12 cellular contexts compared by ENCODE assay signal in genomic region chr19:14780622-14781225, GRCh38. TPM values are rescaled to one million over a fixed set of nuclear protein-coding genes. Genes with fewer than 3 reads are reported as not detected.
A peak's percentile ranks its signal among the peaks of the same experiment; 100 is the strongest.
DNase-seq lines count a peak whose midpoint lies in the region; ATAC-seq, FAIRE-seq and TF ChIP-seq lines count a peak whose summit lies in the region.
"Not testable (repeated sequence)": the region's sequence is repeated elsewhere in the genome, so short reads cannot be mapped to it uniquely, and the experiment has no call there.
"Had no signal": no experiment of that assay in that cellular context is flagged by ENCODE, and none has a peak within 500 bp of the region (broad histone marks: within the 10 kb centered on the region; RNA-seq: fewer than 3 reads in every experiment).

No MANE protein-coding gene starts in this region.

- H3K9me3 Mint-ChIP-seq in activated B cell treated with CpG ODN at 0.5 μM for 24 hours; activated naive CD4-positive, alpha-beta T cell treated with anti-CD3 and anti-CD28 coated beads, Interleukin-2, amount 10 ng/mL, durations not matched to agents 7 days and 5 days: not testable (repeated sequence)

- not testable (repeated sequence) for H3K27ac ChIP-seq in Panc1 (ENCODE audit: low read length); kidney (ENCODE audit: low read depth in 2 of 2, low read length in 2 of 2)

- H3K4me1 Mint-ChIP-seq in activated B cell treated with CpG ODN at 0.5 μM for 24 hours: peaks cover 46% of the 10 kb centered on the region
- peaks cover 14% of the 10 kb centered on the region for H3K4me1 Mint-ChIP-seq in activated naive CD4-positive, alpha-beta T cell treated with anti-CD3 and anti-CD28 coated beads, Interleukin-2, amount 10 ng/mL, durations not matched to agents 7 days and 5 days

- H3K36me3 ChIP-seq in GM06990 (ENCODE audit: control insufficient read depth, insufficient read depth, low read length); Panc1 (ENCODE audit: control insufficient read depth, insufficient read depth, low read length); kidney (ENCODE audit: control insufficient read depth in 1 of 2, insufficient read depth in 2 of 2, low read length in 2 of 2): not testable (repeated sequence)

- DNase-seq in GM06990 (ENCODE audit: extremely low read depth, insufficient read length): peak; percentile 36
- DNase-seq in GM20000 (ENCODE audit: low spot score): peak; percentile 26
- DNase-seq in Panc1 (ENCODE audit: low read depth, low spot score); activated B cell treated with CpG ODN at 0.5 μM for 24 hours; activated naive CD4-positive, alpha-beta T cell treated with anti-CD3 and anti-CD28 coated beads, Interleukin-2, amount 10 ng/mL, durations not matched to agents 7 days and 5 days: not testable (repeated sequence)
- DNase-seq in kidney: peak; percentile 21
- DNase-seq in stimulated activated CD8-positive, alpha-beta memory T cell treated with anti-CD3 and anti-CD28 coated beads, Interleukin-4, amount 100 ng/mL, for 48 hours: peak; percentile 14

- in situ Hi-C loops in Panc1 (cut with HindIII; ENCODE audit: low pct_unique_long_range_greater_than_20kb, low sequenced_read_pairs): not testable (repeated sequence)

- H3K9me3 ChIP-seq in Panc1 (ENCODE audit: control insufficient read depth, insufficient read depth, low read depth, low read length); kidney (ENCODE audit: control insufficient read depth in 1 of 2, low read length in 2 of 2): not testable (repeated sequence)

- CTCF ChIA-PET in Panc1 (lab: Charles Lee); activated B cell treated with CpG ODN at 0.5 μM for 24 hours (lab: Charles Lee); activated naive CD4-positive, alpha-beta T cell treated with anti-CD3 and anti-CD28 coated beads, Interleukin-2, amount 10 ng/mL, durations not matched to agents 7 days and 5 days (lab: Charles Lee): not testable (repeated sequence)

- not testable (repeated sequence) for H3K27me3 ChIP-seq in GM06990 (replicated peaks; ENCODE audit: control insufficient read depth, insufficient read depth, low read length); Panc1 (ENCODE audit: control insufficient read depth, insufficient read depth, low read length)

- BruUV-seq in Panc1 (replicated peaks; lab: Mats Ljungman, UMichigan): not testable (repeated sequence)

- H3K4me3 ChIP-seq in GM06990 (replicated peaks; ENCODE audit: low read depth, low read length); Panc1 (ENCODE audit: low read depth in 2 of 2, low read length in 2 of 2); kidney (ENCODE audit: low read length in 2 of 2): not testable (repeated sequence)

- ATAC-seq in Panc1: peak; percentile 52
- ATAC-seq in activated B cell treated with CpG ODN at 0.5 μM for 24 hours (ENCODE audit: low read depth): peak; percentile 41

- not testable (repeated sequence) for H3K4me1 ChIP-seq in Panc1 (ENCODE audit: control insufficient read depth, insufficient read depth, low read length); kidney (ENCODE audit: control insufficient read depth in 1 of 2, insufficient read depth in 1 of 2, low read depth in 1 of 2, low read length in 2 of 2)

- TF ChIP-seq CTCF in GM06990 (IDR thresholded peaks at IDR 0.05; ENCODE audit: insufficient read depth, low read length, poor library complexity, severe bottlenecking); GM20000 (IDR thresholded peaks at IDR 0.05; ENCODE audit: extremely low read depth, missing control alignments); Panc1 (IDR thresholded peaks at IDR 0.05); activated B cell treated with CpG ODN at 0.5 μM for 24 hours (IDR thresholded peaks at IDR 0.05); kidney (IDR thresholded peaks at IDR 0.05; ENCODE audit: borderline replicate concordance, extremely low read depth, insufficient read depth): not testable (repeated sequence)

- not testable (repeated sequence) for H3K27ac Mint-ChIP-seq in activated B cell treated with CpG ODN at 0.5 μM for 24 hours
- H3K27ac Mint-ChIP-seq in activated naive CD4-positive, alpha-beta T cell treated with anti-CD3 and anti-CD28 coated beads, Interleukin-2, amount 10 ng/mL, durations not matched to agents 7 days and 5 days: peak overlapping the region; percentile 11

- not testable (repeated sequence) for H3K9ac ChIP-seq in kidney (ENCODE audit: low read length in 2 of 2)

- not testable (repeated sequence) for H3K36me3 Mint-ChIP-seq in activated B cell treated with CpG ODN at 0.5 μM for 24 hours (ENCODE audit: low read depth); activated naive CD4-positive, alpha-beta T cell treated with anti-CD3 and anti-CD28 coated beads, Interleukin-2, amount 10 ng/mL, durations not matched to agents 7 days and 5 days

- POLR2A ChIA-PET in Panc1 (lab: Charles Lee): interaction anchor here (0.6 kb wide), 1 partner anchor 15 kb away, joined by 8 read pairs; no protein-coding TSS in a partner anchor
- POLR2A ChIA-PET in activated B cell treated with CpG ODN at 0.5 μM for 24 hours (lab: Charles Lee): not testable (repeated sequence)

- not testable (repeated sequence) for FAIRE-seq in kidney (lab: Jason Lieb, UNC)

- intact Hi-C loops in Panc1 (cut with micrococcal nuclease; ENCODE audit: unreplicated experiment); activated B cell treated with CpG ODN at 0.5 μM for 24 hours (cut with micrococcal nuclease); kidney (cut with DNase I): not testable (repeated sequence)

- H3K27me3 Mint-ChIP-seq in activated B cell treated with CpG ODN at 0.5 μM for 24 hours: not testable (repeated sequence)
- peaks cover 52% of the 10 kb centered on the region for H3K27me3 Mint-ChIP-seq in activated naive CD4-positive, alpha-beta T cell treated with anti-CD3 and anti-CD28 coated beads, Interleukin-2, amount 10 ng/mL, durations not matched to agents 7 days and 5 days

- H3K4me3 Mint-ChIP-seq in activated B cell treated with CpG ODN at 0.5 μM for 24 hours; activated naive CD4-positive, alpha-beta T cell treated with anti-CD3 and anti-CD28 coated beads, Interleukin-2, amount 10 ng/mL, durations not matched to agents 7 days and 5 days: not testable (repeated sequence)

RNA-seq across cellular contexts. Expression of gene ADGRE2, which starts 2.4 kb away (rescaled TPM):
- total RNA-seq in Panc1 (2021; ENCODE audit: unreplicated experiment): 0.21 TPM
- polyA plus RNA-seq in Panc1 (2012; ENCODE audit: insufficient read length): 0.28 TPM
- total RNA-seq in activated B cell treated with CpG ODN at 0.5 μM for 24 hours: 0.91 and 0.93 TPM in 2 replicates
- total RNA-seq in kidney: 10.4 TPM
- polyA plus RNA-seq in kidney (ENCODE audit: insufficient read depth, low read depth, low replicate concordance): 0.15 TPM
- polyA plus RNA-seq: HepG2 had no signal

RNA-seq across cellular contexts. Expression of gene OR7A5, which starts 54.3 kb away (rescaled TPM):
- total RNA-seq in Panc1 (2021; ENCODE audit: unreplicated experiment) (not detected), activated B cell treated with CpG ODN at 0.5 μM for 24 hours (not detected in 2 replicates), kidney (not detected)
- polyA plus RNA-seq in Panc1 (2012; ENCODE audit: insufficient read length): not detected
- not detected for polyA plus RNA-seq in kidney (ENCODE audit: insufficient read depth, low read depth, low replicate concordance)
- total RNA-seq: Caco-2; CD8-positive, alpha-beta memory T cell; H4; HepG2 had no signal
- polyA plus RNA-seq: CD14-positive monocyte; CD8-positive, alpha-beta memory T cell; HepG2 had no signal

RNA-seq across cellular contexts. Expression of gene OR7C1, which starts 54.3 kb away (rescaled TPM):
- total RNA-seq in Panc1 (2021; ENCODE audit: unreplicated experiment) (not detected), activated B cell treated with CpG ODN at 0.5 μM for 24 hours (not detected in 2 replicates), kidney (0.19 TPM)
- polyA plus RNA-seq in Panc1 (2012; ENCODE audit: insufficient read length): 0.07 TPM
- not detected for polyA plus RNA-seq in kidney (ENCODE audit: insufficient read depth, low read depth, low replicate concordance)
- total RNA-seq: Caco-2; CD8-positive, alpha-beta memory T cell; H4; HepG2 had no signal
- polyA plus RNA-seq: CD8-positive, alpha-beta memory T cell; HepG2 had no signal
